17 cellular contexts compared by ENCODE assay signal in the genomic region with DNA sequence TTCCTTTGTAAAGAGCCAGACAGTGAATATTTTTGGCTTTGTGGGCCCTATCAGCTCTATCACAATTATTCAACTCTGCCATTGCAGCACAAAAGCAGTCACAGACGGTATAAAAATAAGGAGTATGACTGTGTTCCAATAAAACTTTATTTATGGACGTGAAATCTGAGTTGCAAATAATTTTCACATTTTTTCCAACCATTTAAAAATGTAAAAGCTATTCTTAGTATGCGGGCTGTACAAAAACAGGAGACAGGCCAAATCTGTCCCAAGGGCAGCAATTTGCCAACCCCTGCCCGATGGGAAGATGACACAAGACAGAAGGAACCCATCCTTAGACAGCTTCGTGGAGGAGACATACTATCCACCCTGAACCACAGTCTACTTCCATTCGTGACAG. TPM values are rescaled to one million over a fixed set of nuclear protein-coding genes. Genes with fewer than 3 reads are reported as not detected.
A peak's percentile ranks its signal among the peaks of the same experiment; 100 is the strongest.
DNase-seq lines count a peak whose midpoint lies in the region; ATAC-seq and TF ChIP-seq lines count a peak whose summit lies in the region.
"Had no signal": no experiment of that assay in that cellular context is flagged by ENCODE, and none has a peak within 500 bp of the region (broad histone marks: within the 10 kb centered on the region; RNA-seq: fewer than 3 reads in every experiment).

No MANE protein-coding gene starts in this region.

- DNase-seq in activated naive CD8-positive, alpha-beta T cell treated with anti-CD3 and anti-CD28 coated beads, Interleukin-2, amount 50 U/mL, for 24 hours: no peak
- DNase-seq in activated naive CD8-positive, alpha-beta T cell treated with anti-CD3 and anti-CD28 coated beads for 36 hours: no peak
- peak; percentile 3 for DNase-seq in OCI-M1 (lab: John Stamatoyannopoulos, UW)
- no peak for DNase-seq in naive B cell
- no peak for DNase-seq in NCI-H226
- no peak for DNase-seq in NCI-H2107 treated with DMSO at 0.1 percent for 48 hours (lab: John Stamatoyannopoulos, UW; ENCODE audit: unreplicated experiment)
- DNase-seq in right atrium auricular region (ENCODE audit: low spot score): no peak
- DNase-seq in UCSD-AML1 (lab: John Stamatoyannopoulos, UW; ENCODE audit: unreplicated experiment): no peak
- DNase-seq: DMS153, H7, NCI-H1930, NCI-H2171, NCI-H748 treated with DMSO at 0.1 percent for 48 hours had no signal

- H3K4me3 ChIP-seq in right atrium auricular region: no peak overlapping the region

- H3K27ac ChIP-seq in right atrium auricular region: no peak overlapping the region
- H3K27ac ChIP-seq: 22Rv1, C4-2B had no signal

- H3K27ac Mint-ChIP-seq in activated naive CD8-positive, alpha-beta T cell treated with anti-CD3 and anti-CD28 coated beads, Interleukin-2, amount 50 U/mL, for 24 hours: peak overlapping the region; percentile 2
- no peak overlapping the region for H3K27ac Mint-ChIP-seq in activated naive CD8-positive, alpha-beta T cell treated with anti-CD3 and anti-CD28 coated beads for 36 hours
- peak overlapping the region in 5 of 6 donors; percentile 51 to 96 (median 72) for H3K27ac Mint-ChIP-seq in naive B cell

- no peaks in the 10 kb centered on the region for H3K36me3 ChIP-seq in right atrium auricular region

- H3K27me3 Mint-ChIP-seq in activated naive CD8-positive, alpha-beta T cell treated with anti-CD3 and anti-CD28 coated beads, Interleukin-2, amount 50 U/mL, for 24 hours: no peaks in the 10 kb centered on the region
- peaks cover 4% of the 10 kb centered on the region for H3K27me3 Mint-ChIP-seq in activated naive CD8-positive, alpha-beta T cell treated with anti-CD3 and anti-CD28 coated beads for 36 hours
- H3K27me3 Mint-ChIP-seq in naive B cell: no peaks in the 10 kb centered on the region

- H3K4me1 ChIP-seq in right atrium auricular region: peaks cover 0 to 37% of the 10 kb centered on the region in 2 donors

- H3K9me3 Mint-ChIP-seq in activated naive CD8-positive, alpha-beta T cell treated with anti-CD3 and anti-CD28 coated beads, Interleukin-2, amount 50 U/mL, for 24 hours: peaks cover 3% of the 10 kb centered on the region
- peaks cover 9% of the 10 kb centered on the region for H3K9me3 Mint-ChIP-seq in activated naive CD8-positive, alpha-beta T cell treated with anti-CD3 and anti-CD28 coated beads for 36 hours
- no peaks in the 10 kb centered on the region for H3K9me3 Mint-ChIP-seq in naive B cell
- H3K9me3 Mint-ChIP-seq: IgD-negative memory B cell had no signal

- H3K9me3 ChIP-seq in right atrium auricular region: no peaks in the 10 kb centered on the region

- peaks cover 67% of the 10 kb centered on the region for H3K4me1 Mint-ChIP-seq in activated naive CD8-positive, alpha-beta T cell treated with anti-CD3 and anti-CD28 coated beads, Interleukin-2, amount 50 U/mL, for 24 hours
- H3K4me1 Mint-ChIP-seq in activated naive CD8-positive, alpha-beta T cell treated with anti-CD3 and anti-CD28 coated beads for 36 hours: peaks cover 42% of the 10 kb centered on the region
- H3K4me1 Mint-ChIP-seq in naive B cell: peaks cover 83 to 98% (median 93%) of the 10 kb centered on the region in 3 donors

- H3K36me3 Mint-ChIP-seq in activated naive CD8-positive, alpha-beta T cell treated with anti-CD3 and anti-CD28 coated beads, Interleukin-2, amount 50 U/mL, for 24 hours (ENCODE audit: low read depth): peaks cover 12% of the 10 kb centered on the region
- peaks cover 25% of the 10 kb centered on the region for H3K36me3 Mint-ChIP-seq in activated naive CD8-positive, alpha-beta T cell treated with anti-CD3 and anti-CD28 coated beads for 36 hours
- peaks cover 10 to 16% of the 10 kb centered on the region in 2 donors for H3K36me3 Mint-ChIP-seq in naive B cell

- no peak for ATAC-seq in activated naive CD8-positive, alpha-beta T cell treated with anti-CD3 and anti-CD28 coated beads, Interleukin-2, amount 50 U/mL, for 24 hours
- ATAC-seq in naive B cell (ENCODE audit: low read depth in 2 of 2): no peak
- ATAC-seq: Panc1 had no signal

- no peak for TF ChIP-seq CTCF in right atrium auricular region (IDR thresholded peaks at IDR 0.05)

- H3K27me3 ChIP-seq in right atrium auricular region: no peaks in the 10 kb centered on the region

- H3K4me3 Mint-ChIP-seq in activated naive CD8-positive, alpha-beta T cell treated with anti-CD3 and anti-CD28 coated beads, Interleukin-2, amount 50 U/mL, for 24 hours: no peak overlapping the region
- no peak overlapping the region for H3K4me3 Mint-ChIP-seq in activated naive CD8-positive, alpha-beta T cell treated with anti-CD3 and anti-CD28 coated beads for 36 hours
- H3K4me3 Mint-ChIP-seq in naive B cell: peak overlapping the region in 3 of 8 donors; percentile 2 to 80 (median 44)

RNA-seq across cellular contexts. Expression of a gene that starts 23.3 kb away (rescaled TPM):
- total RNA-seq in activated naive CD8-positive, alpha-beta T cell treated with anti-CD3 and anti-CD28 coated beads for 36 hours: 1 to 10 TPM; 6.6 to 7.4 TPM
- 10 to 100 TPM; 25.4 to 37.7 (median 28.3) TPM for polyA plus RNA-seq in naive B cell (ENCODE audit: low read depth in 6 of 6)
- total RNA-seq in right atrium auricular region: 10 to 100 TPM; 13.2 to 18.5 TPM
